ENCODE assay signal across 15 cellular contexts in genomic region chr16:49632111-49632797, GRCh38.
DNase-seq lines count a peak whose midpoint lies in the region; ATAC-seq and TF ChIP-seq lines count a peak whose summit lies in the region.
"Had no signal": no experiment of that assay in that cellular context is flagged by ENCODE, and none has a peak within 500 bp of the region (broad histone marks: within the 10 kb centered on the region; RNA-seq: fewer than 3 reads in every experiment).

No MANE protein-coding gene starts in this region.

- no peak overlapping the region for H3K4me3 ChIP-seq in GM23248
- H3K4me3 ChIP-seq in neural progenitor cell: no peak overlapping the region

- H3K4me1 Mint-ChIP-seq in chondrocyte (ENCODE audit: low read depth): peaks cover 14% of the 10 kb centered on the region
- H3K4me1 Mint-ChIP-seq in neural progenitor cell: peaks cover 35% of the 10 kb centered on the region
- H3K4me1 Mint-ChIP-seq: B cell had no signal

- H3K36me3 ChIP-seq in GM23248 (ENCODE audit: low read depth): no peaks in the 10 kb centered on the region
- H3K36me3 ChIP-seq in neural progenitor cell: no peaks in the 10 kb centered on the region

- H3K36me3 Mint-ChIP-seq in chondrocyte (ENCODE audit: low read depth) (peaks cover 4% of the 10 kb centered on the region), neural progenitor cell (peaks cover 29% of the 10 kb centered on the region)
- H3K36me3 Mint-ChIP-seq: CD8-positive, alpha-beta T cell had no signal

- H3K9ac ChIP-seq in GM23248 (0 out of 2 replicates have a peak overlapping the region, but pooled peaks have one; percentile 2), neural progenitor cell (no peak overlapping the region)
- H3K9ac ChIP-seq: KMS-11 had no signal

- 70 to 73% methylated on average over 8 of the region's 8 CpGs for WGBS in GM23248 (ENCODE audit: low coverage in 1 of 2, low lambda C conversion rate in 2 of 2, missing lambda C conversion rate in 2 of 2), 2 experiments

- in situ Hi-C loops in GM23248 (cut with MboI): no loop called here

- H4K20me1 ChIP-seq in GM23248 (ENCODE audit: insufficient read depth) (no peaks in the 10 kb centered on the region), neural progenitor cell (ENCODE audit: low read depth) (peaks cover 55% of the 10 kb centered on the region)

- H2AFZ ChIP-seq in GM23248 (peak overlapping the region; percentile 68; the same call in 1 of the 2 replicates), neural progenitor cell (replicated peaks) (no peak overlapping the region)

- H3K27ac Mint-ChIP-seq in chondrocyte (ENCODE audit: unreplicated experiment) (peak overlapping the region; percentile 71), neural progenitor cell (peak overlapping the region; percentile 63)
- H3K27ac Mint-ChIP-seq: B cell; CD8-positive, alpha-beta T cell; HFFc6 had no signal

- DNase-seq in 8988T (peak; percentile 4), GM23248 (no peak), chondrocyte (ENCODE audit: low spot score) (no peak), neural progenitor cell (ENCODE audit: low spot score) (no peak), activated gamma-delta T cell (lab: John Stamatoyannopoulos, UW) (no peak), dedifferentiated amniotic fluid mesenchymal stem cell (ENCODE audit: extremely low spot score) (no peak)
- DNase-seq: GF-D8, HFFc6, NCI-H1930, SHP77 had no signal

- H3K4me2 ChIP-seq in GM23248 (ENCODE audit: unreplicated experiment) (peak overlapping the region; percentile 29), neural progenitor cell (no peak overlapping the region)
- H3K4me2 ChIP-seq: KMS-11 had no signal

- no peaks in the 10 kb centered on the region for H3K9me3 Mint-ChIP-seq in chondrocyte (ENCODE audit: low read depth)
- peaks cover 9% of the 10 kb centered on the region for H3K9me3 Mint-ChIP-seq in neural progenitor cell
- H3K9me3 Mint-ChIP-seq: CD8-positive, alpha-beta T cell had no signal

- no peaks in the 10 kb centered on the region for H3K9me3 ChIP-seq in GM23248 (ENCODE audit: low read depth)
- no peaks in the 10 kb centered on the region for H3K9me3 ChIP-seq in neural progenitor cell (ENCODE audit: low read depth)

- H3K79me2 ChIP-seq in GM23248 (ENCODE audit: insufficient read depth) (no peaks in the 10 kb centered on the region), neural progenitor cell (ENCODE audit: low read depth) (peaks cover 16% of the 10 kb centered on the region)

- H3K4me3 Mint-ChIP-seq in chondrocyte (ENCODE audit: unreplicated experiment): no peak overlapping the region
- no peak overlapping the region for H3K4me3 Mint-ChIP-seq in neural progenitor cell
- H3K4me3 Mint-ChIP-seq: B cell; CD8-positive, alpha-beta T cell; HFFc6 had no signal

- H3K9me2 ChIP-seq in GM23248 (ENCODE audit: insufficient read depth): no peaks in the 10 kb centered on the region

- H3K27me3 ChIP-seq in GM23248 (replicated peaks; ENCODE audit: insufficient read depth) (no peaks in the 10 kb centered on the region), neural progenitor cell (no peaks in the 10 kb centered on the region)

- TF ChIP-seq CTCF in chondrocyte (IDR thresholded peaks at IDR 0.05) (no peak), neural progenitor cell (IDR thresholded peaks at IDR 0.05) (no peak)

- H3K4me1 ChIP-seq in GM23248 (ENCODE audit: insufficient read depth) (peaks cover 11% of the 10 kb centered on the region), neural progenitor cell (no peaks in the 10 kb centered on the region)

- H3K27me3 Mint-ChIP-seq in chondrocyte (ENCODE audit: low read depth): peaks cover 2% of the 10 kb centered on the region
- H3K27me3 Mint-ChIP-seq in neural progenitor cell (ENCODE audit: insufficient read depth, low read depth): peaks cover 2% of the 10 kb centered on the region
- H3K27me3 Mint-ChIP-seq: B cell had no signal

- ATAC-seq in HG02642 (IDR thresholded peaks at IDR 0.05; ENCODE audit: poor library complexity, unreplicated experiment): no peak
- ATAC-seq: CD8-positive, alpha-beta T cell; Panc1 had no signal

- H3K27ac ChIP-seq in GM23248 (no peak overlapping the region), neural progenitor cell (no peak overlapping the region)
- H3K27ac ChIP-seq: KMS-11 had no signal

- H3F3A ChIP-seq in GM23248 (ENCODE audit: insufficient read depth): no peaks in the 10 kb centered on the region
- H3F3A ChIP-seq in neural progenitor cell (ENCODE audit: low read depth): no peaks in the 10 kb centered on the region
